ENCODE assay signal across 1 cellular context in genomic region chr9:72675586-72675985, GRCh38.
TF ChIP-seq lines count a peak whose summit lies in the region.

No MANE protein-coding gene starts in this region.

TF ChIP-seq in SK-N-SH, 30 proteins besides CTCF, POLR2A, EP300 and RAD21 (continued from another document):
- TF ChIP-seq REST (IDR thresholded peaks at IDR 0.05; ENCODE audit: low read depth, low read length) (no peak), YY1 (IDR thresholded peaks at IDR 0.05; ENCODE audit: low read depth) (no peak), ZBTB33 (IDR thresholded peaks at IDR 0.05; ENCODE audit: borderline replicate concordance, low read depth) (no peak), FOXJ3 (CRISPR knock-in tag; IDR thresholded peaks at IDR 0.05) (no peak), MXI1 (IDR thresholded peaks at IDR 0.05; ENCODE audit: low read depth, low read length) (no peak), MEF2A (IDR thresholded peaks at IDR 0.05; ENCODE audit: borderline replicate concordance, low read depth) (no peak), SMC3 (IDR thresholded peaks at IDR 0.05; ENCODE audit: low read depth, low read length) (no peak), CHD2 (IDR thresholded peaks at IDR 0.05; ENCODE audit: low read length, partially characterized antibody) (no peak), IRF3 (IDR thresholded peaks at IDR 0.05; ENCODE audit: low read depth, low read length) (no peak)
TF ChIP-seq in SK-N-SH: peak in this region for 0.
